10 cellular contexts compared by ENCODE assay signal in genomic region chr11:3169952-3170755, GRCh38. TPM values are rescaled to one million over a fixed set of nuclear protein-coding genes. Genes with fewer than 3 reads are reported as not detected.
A peak's percentile ranks its signal among the peaks of the same experiment; 100 is the strongest.
DNase-seq lines count a peak whose midpoint lies in the region; ATAC-seq and TF ChIP-seq lines count a peak whose summit lies in the region.
"Had no signal": no experiment of that assay in that cellular context is flagged by ENCODE, and none has a peak within 500 bp of the region (broad histone marks: within the 10 kb centered on the region; RNA-seq: fewer than 3 reads in every experiment).

No MANE protein-coding gene starts in this region.

- no peak overlapping the region for H2AK5ac ChIP-seq in mesendoderm (ENCODE audit: low read length)

- H4K8ac ChIP-seq in mesendoderm (ENCODE audit: low read depth, low read length) = no peak overlapping the region

- no peak overlapping the region for H2BK15ac ChIP-seq in mesendoderm (replicated peaks; ENCODE audit: low read depth)

- H3K79me1 ChIP-seq in mesendoderm (ENCODE audit: low read length) = no peaks in the 10 kb centered on the region

- in situ Hi-C loops in astrocyte of the spinal cord (cut with HindIII; ENCODE audit: low sequenced_read_pairs) = no loop called here

- no peaks in the 10 kb centered on the region for H3K4me1 ChIP-seq in mesendoderm (ENCODE audit: control insufficient read depth, low read depth, low read length)
- H3K4me1 ChIP-seq in upper lobe of right lung = peaks cover 21% of the 10 kb centered on the region

- peak; percentile 41 to 47 for ATAC-seq in activated T-cell treated with anti-CD3 and anti-CD28 coated beads, Interleukin-2, amount 50 U/mL, for 4 hours
- ATAC-seq in upper lobe of right lung (no peak), WTC11 (no peak)

- CTCF ChIA-PET in WTC11 (lab: Charles Lee) = interaction anchor here (1.0 to 2.3 kb wide), 12 partner anchors 10 to 75 kb away, joined by 3 to 13 read pairs (median 5); no protein-coding TSS in a partner anchor

- H3K79me2 ChIP-seq in mesendoderm (ENCODE audit: control insufficient read depth, insufficient read depth, low read length) = no peaks in the 10 kb centered on the region

- H2BK120ac ChIP-seq in mesendoderm (ENCODE audit: low read depth, low read length) = no peak overlapping the region

- peak overlapping the region; percentile 7 for H3K4me3 Mint-ChIP-seq in activated T-cell treated with anti-CD3 and anti-CD28 coated beads, Interleukin-2, amount 50 U/mL, for 4 hours
- no peak overlapping the region for H3K4me3 Mint-ChIP-seq in WTC11

- no peak overlapping the region for H3K4me2 ChIP-seq in mesendoderm (ENCODE audit: low read length)

- DNase-seq in activated T-cell treated with anti-CD3 and anti-CD28 coated beads, Interleukin-2, amount 50 U/mL, for 4 hours = no peak
- DNase-seq in activated T-cell treated with anti-CD3 and anti-CD28 coated beads, Interleukin-2, amount 50 U/mL, for 48 hours = no peak
- no peak for DNase-seq in astrocyte of the spinal cord (ENCODE audit: low read depth, low spot score)
- no peak for DNase-seq in mesendoderm
- peak; percentile 60 for DNase-seq in upper lobe of right lung
- no peak for DNase-seq in WTC11 (ENCODE audit: low spot score)
- DNase-seq in NCI-H446 treated with DMSO at 0.1 percent for 48 hours (lab: John Stamatoyannopoulos, UW) = no peak
- no peak for DNase-seq in HK-2 (ENCODE audit: unreplicated experiment)
- DNase-seq: NCI-H226 had no signal

- H3K4me3 ChIP-seq in astrocyte of the spinal cord (ENCODE audit: low read depth, low read length) (peak overlapping the region; percentile 34), mesendoderm (ENCODE audit: low read length) (no peak overlapping the region), upper lobe of right lung (peak overlapping the region; percentile 45)

- peaks cover 55% of the 10 kb centered on the region for H3K27me3 Mint-ChIP-seq in activated T-cell treated with anti-CD3 and anti-CD28 coated beads, Interleukin-2, amount 50 U/mL, for 4 hours (ENCODE audit: low read depth)
- H3K27me3 Mint-ChIP-seq in WTC11 (ENCODE audit: low read depth) = peaks cover 24% of the 10 kb centered on the region

- H4K5ac ChIP-seq in mesendoderm (ENCODE audit: low read length) = no peak overlapping the region

- H3K4ac ChIP-seq in mesendoderm (ENCODE audit: low read depth, low read length) = no peak overlapping the region

- no peak for TF ChIP-seq CTCF in astrocyte of the spinal cord (IDR thresholded peaks at IDR 0.05; ENCODE audit: low read depth, low read length)
- TF ChIP-seq CTCF in upper lobe of right lung (IDR thresholded peaks at IDR 0.05) = no peak
- TF ChIP-seq CTCF in WTC11 (IDR thresholded peaks at IDR 0.05) = no peak

- H3K27me3 ChIP-seq in mesendoderm (ENCODE audit: insufficient read depth, low read length, poor library complexity) (no peaks in the 10 kb centered on the region), upper lobe of right lung (no peaks in the 10 kb centered on the region)

- no CpG with 5 or more reads among the region's 20 CpGs for WGBS in mesendoderm (ENCODE audit: extremely low coverage, insufficient coverage, low lambda C conversion rate)

- no peak overlapping the region for H3K9ac ChIP-seq in mesendoderm (ENCODE audit: low read length)

- POLR2A ChIA-PET in WTC11 (lab: Charles Lee) = no interaction called here

- H3K36me3 ChIP-seq in mesendoderm (ENCODE audit: control insufficient read depth, insufficient read depth, low read length) = no peaks in the 10 kb centered on the region
- no peaks in the 10 kb centered on the region for H3K36me3 ChIP-seq in upper lobe of right lung

- H3K23ac ChIP-seq in mesendoderm (ENCODE audit: low read length) = peak overlapping the region; percentile 57

- peaks cover 16% of the 10 kb centered on the region for H3K4me1 Mint-ChIP-seq in activated T-cell treated with anti-CD3 and anti-CD28 coated beads, Interleukin-2, amount 50 U/mL, for 4 hours (ENCODE audit: low read depth)
- H3K4me1 Mint-ChIP-seq in WTC11 = peaks cover 7% of the 10 kb centered on the region

- H3K9me3 ChIP-seq in upper lobe of right lung = no peaks in the 10 kb centered on the region

- H3K56ac ChIP-seq in mesendoderm (ENCODE audit: low read length) = no peak overlapping the region

- intact Hi-C loops in upper lobe of right lung (cut with DNase I) = no loop called here

- H3K36me3 Mint-ChIP-seq in activated T-cell treated with anti-CD3 and anti-CD28 coated beads, Interleukin-2, amount 50 U/mL, for 4 hours (ENCODE audit: insufficient read depth) = no peaks in the 10 kb centered on the region
- H3K36me3 Mint-ChIP-seq in WTC11 = no peaks in the 10 kb centered on the region

- H3K18ac ChIP-seq in mesendoderm (ENCODE audit: low read length) = no peak overlapping the region

- H2BK5ac ChIP-seq in mesendoderm (ENCODE audit: low read length) = no peak overlapping the region

- H3K27ac ChIP-seq in mesendoderm (ENCODE audit: low read depth, low read length) (no peak overlapping the region), upper lobe of right lung (no peak overlapping the region)

- no peak overlapping the region for H3K27ac Mint-ChIP-seq in WTC11

- no peaks in the 10 kb centered on the region for H3K9me3 Mint-ChIP-seq in activated T-cell treated with anti-CD3 and anti-CD28 coated beads, Interleukin-2, amount 50 U/mL, for 4 hours
- H3K9me3 Mint-ChIP-seq in WTC11 = no peaks in the 10 kb centered on the region

TF ChIP-seq in WTC11, 78 proteins besides CTCF, POLR2A, EP300 and RAD21 (continues in another document):
- TF ChIP-seq ZNF425 (CRISPR knock-in tag; conservative IDR thresholded peaks at IDR 0.05) (no peak), ZBTB21 (CRISPR knock-in tag; IDR thresholded peaks at IDR 0.05; ENCODE audit: borderline replicate concordance) (no peak), ZNF671 (CRISPR knock-in tag; IDR thresholded peaks at IDR 0.05) (no peak), ARID4B (CRISPR knock-in tag; IDR thresholded peaks at IDR 0.05; ENCODE audit: borderline replicate concordance) (no peak), CREB1 (CRISPR knock-in tag; IDR thresholded peaks at IDR 0.05) (no peak)

RNA-seq across cellular contexts. Expression of gene OSBPL5, which starts 5.0 kb away (rescaled TPM):
- total RNA-seq in activated T-cell treated with anti-CD3 and anti-CD28 coated beads, Interleukin-2, amount 50 U/mL, for 4 hours = 1 to 10 TPM; 2.7 to 5.0 (median 4.0) TPM
- polyA plus RNA-seq in mesendoderm (2013, experiment 1 of 2) = 1.7 TPM
- polyA plus RNA-seq in mesendoderm (2013, experiment 2 of 2) = 1.4 TPM
- 52.6 TPM for total RNA-seq in upper lobe of right lung
- total RNA-seq in WTC11 (2021) = 13.1 to 17.7 TPM (median 14.8 TPM) in 3 replicates

RNA-seq across cellular contexts. Expression of gene MRGPRG, which starts 48.5 kb away (rescaled TPM):
- total RNA-seq in activated T-cell treated with anti-CD3 and anti-CD28 coated beads, Interleukin-2, amount 50 U/mL, for 4 hours = not detected
- not detected for polyA plus RNA-seq in mesendoderm (2013, experiment 1 of 2)
- not detected for polyA plus RNA-seq in mesendoderm (2013, experiment 2 of 2)
- total RNA-seq in upper lobe of right lung = not detected
- total RNA-seq in WTC11 (2021) = not detected in 3 replicates
- total RNA-seq: epithelial cell of proximal tubule had no signal

Comparison
In these comparisons a context has a peak if more than half of its experiments do, and no peak if none do; other contexts are left out.
1. ATAC-seq: peak in activated T-cell treated with anti-CD3 and anti-CD28 coated beads, Interleukin-2, amount 50 U/mL, for 4 hours (2 of 2); none in upper lobe of right lung (single experiment) and WTC11 (single experiment).